Comparison of ENCODE assay signal across 25 cellular contexts in genomic region chr6:158684311-158684710, GRCh38. TPM values are rescaled to one million over a fixed set of nuclear protein-coding genes. Genes with fewer than 3 reads are reported as not detected.
DNase-seq lines count a peak whose midpoint lies in the region; ATAC-seq, FAIRE-seq and TF ChIP-seq lines count a peak whose summit lies in the region.
"Had no signal": no experiment of that assay in that cellular context is flagged by ENCODE, and none has a peak within 500 bp of the region (broad histone marks: within the 10 kb centered on the region; RNA-seq: fewer than 3 reads in every experiment).

No MANE protein-coding gene starts in this region.

- H3K9me3 ChIP-seq in CD8-positive, alpha-beta memory T cell (ENCODE audit: low read length): no peaks in the 10 kb centered on the region
- H3K9me3 ChIP-seq in colonic mucosa (no peaks in the 10 kb centered on the region), kidney (ENCODE audit: control insufficient read depth in 1 of 2, low read length in 2 of 2) (no peaks in the 10 kb centered on the region)
- H3K9me3 ChIP-seq: heart left ventricle, left ventricle myocardium inferior, tibial artery had no signal

- FAIRE-seq in kidney (lab: Jason Lieb, UNC): no peak
- FAIRE-seq: astrocyte, GM12892, K562 had no signal

- POLR2A ChIA-PET in CD8-positive, alpha-beta memory T cell (lab: Charles Lee): no interaction called here

- H3K4me3 Mint-ChIP-seq in T-helper 2 cell treated with Interferon-gamma antibody and Interleukin-4, amounts not matched to agents 5 μg/mL and 100 μg/mL, for 36 hours: no peak overlapping the region
- H3K4me3 Mint-ChIP-seq in CD8-positive, alpha-beta memory T cell: peak overlapping the region in 1 of 7 donors; percentile 25

- CTCF ChIA-PET in CD8-positive, alpha-beta memory T cell (lab: Charles Lee): interaction anchor here (0.9 to 1.7 kb wide), 2 partner anchors 24 to 41 kb away, joined by 3 to 4 read pairs; no protein-coding TSS in a partner anchor

- peak; percentile 25 for ATAC-seq in omental fat pad (ENCODE audit: low FRiP score)
- ATAC-seq: HCT116, heart left ventricle, K562, SK-N-SH treated with all-trans-retinoic acid at 6 μM for 48 hours had no signal

- H3K4me1 Mint-ChIP-seq in T-helper 2 cell treated with Interferon-gamma antibody and Interleukin-4, amounts not matched to agents 5 μg/mL and 100 μg/mL, for 36 hours (ENCODE audit: low read depth): peaks cover 41% of the 10 kb centered on the region
- H3K4me1 Mint-ChIP-seq in CD8-positive, alpha-beta memory T cell: peaks cover 36 to 71% (median 60%) of the 10 kb centered on the region in 3 donors

- H3K27ac Mint-ChIP-seq in T-helper 2 cell treated with Interferon-gamma antibody and Interleukin-4, amounts not matched to agents 5 μg/mL and 100 μg/mL, for 36 hours: peak overlapping the region; percentile 24
- peak overlapping the region; percentile 36 to 99 (median 75) for H3K27ac Mint-ChIP-seq in CD8-positive, alpha-beta memory T cell

- no peaks in the 10 kb centered on the region for H3K27me3 ChIP-seq in CD8-positive, alpha-beta memory T cell (ENCODE audit: insufficient read depth, low read length, poor library complexity, severe bottlenecking)
- no peaks in the 10 kb centered on the region for H3K27me3 ChIP-seq in colonic mucosa
- H3K27me3 ChIP-seq: heart left ventricle, tibial artery had no signal

- H3K9ac ChIP-seq in colonic mucosa (ENCODE audit: low read depth in 2 of 2, low read length in 2 of 2): no peak overlapping the region
- H3K9ac ChIP-seq in kidney (ENCODE audit: low read length in 2 of 2): no peak overlapping the region

- H3K4me3 ChIP-seq in CD8-positive, alpha-beta memory T cell (ENCODE audit: low read length): no peak overlapping the region
- no peak overlapping the region for H3K4me3 ChIP-seq in colonic mucosa
- no peak overlapping the region for H3K4me3 ChIP-seq in kidney (ENCODE audit: low read length in 2 of 2)
- H3K4me3 ChIP-seq: heart left ventricle, K562, left ventricle myocardium inferior, skin epidermis, tibial artery had no signal

- H3K9me3 Mint-ChIP-seq in T-helper 2 cell treated with Interferon-gamma antibody and Interleukin-4, amounts not matched to agents 5 μg/mL and 100 μg/mL, for 36 hours: no peaks in the 10 kb centered on the region
- H3K9me3 Mint-ChIP-seq in CD8-positive, alpha-beta memory T cell: no peaks in the 10 kb centered on the region

- no peaks in the 10 kb centered on the region for H3K27me3 Mint-ChIP-seq in T-helper 2 cell treated with Interferon-gamma antibody and Interleukin-4, amounts not matched to agents 5 μg/mL and 100 μg/mL, for 36 hours (ENCODE audit: low read depth)
- no peaks in the 10 kb centered on the region for H3K27me3 Mint-ChIP-seq in CD8-positive, alpha-beta memory T cell

- TF ChIP-seq CTCF in colonic mucosa (IDR thresholded peaks at IDR 0.05): no peak
- TF ChIP-seq CTCF in omental fat pad (IDR thresholded peaks at IDR 0.05): no peak
- TF ChIP-seq CTCF in kidney (IDR thresholded peaks at IDR 0.05; ENCODE audit: borderline replicate concordance, extremely low read depth, insufficient read depth): no peak

- H3K36me3 ChIP-seq in CD8-positive, alpha-beta memory T cell (ENCODE audit: insufficient read depth, low read length): peaks cover 10% of the 10 kb centered on the region
- H3K36me3 ChIP-seq in colonic mucosa: no peaks in the 10 kb centered on the region
- no peaks in the 10 kb centered on the region for H3K36me3 ChIP-seq in kidney (ENCODE audit: control insufficient read depth in 1 of 2, insufficient read depth in 2 of 2, low read length in 2 of 2)
- H3K36me3 ChIP-seq: left ventricle myocardium inferior, tibial artery had no signal

- peaks cover 62% of the 10 kb centered on the region for H3K36me3 Mint-ChIP-seq in T-helper 2 cell treated with Interferon-gamma antibody and Interleukin-4, amounts not matched to agents 5 μg/mL and 100 μg/mL, for 36 hours (ENCODE audit: low read depth)
- peaks cover 6 to 73% (median 15%) of the 10 kb centered on the region in 3 donors for H3K36me3 Mint-ChIP-seq in CD8-positive, alpha-beta memory T cell

- peaks cover 40% of the 10 kb centered on the region for H3K4me1 ChIP-seq in CD8-positive, alpha-beta memory T cell (ENCODE audit: insufficient read depth, low read length)
- H3K4me1 ChIP-seq in colonic mucosa (no peaks in the 10 kb centered on the region), kidney (ENCODE audit: control insufficient read depth in 1 of 2, insufficient read depth in 1 of 2, low read depth in 1 of 2, low read length in 2 of 2) (peaks cover 0 to 6% of the 10 kb centered on the region in 2 donors)
- H3K4me1 ChIP-seq: left ventricle myocardium inferior had no signal

- no peak overlapping the region for H3K27ac ChIP-seq in CD8-positive, alpha-beta memory T cell (ENCODE audit: low read depth, low read length)
- no peak overlapping the region for H3K27ac ChIP-seq in colonic mucosa
- H3K27ac ChIP-seq in kidney (ENCODE audit: low read depth in 2 of 2, low read length in 2 of 2): no peak overlapping the region
- H3K27ac ChIP-seq: epithelial cell of prostate, heart left ventricle, left ventricle myocardium inferior, skin epidermis, tibial artery had no signal

- no peak for DNase-seq in T-helper 2 cell treated with Interferon-gamma antibody and Interleukin-4, amounts not matched to agents 5 μg/mL and 100 μg/mL, for 36 hours (ENCODE audit: low spot score)
- no peak for DNase-seq in T-helper 2 cell
- DNase-seq in CD8-positive, alpha-beta memory T cell: peak in 1 of 5 donors; percentile 34
- DNase-seq in colonic mucosa: peak; percentile 10
- DNase-seq in omental fat pad (ENCODE audit: low spot score): no peak
- no peak for DNase-seq in kidney
- no peak for DNase-seq in NCI-H446 (lab: John Stamatoyannopoulos, UW)
- DNase-seq in NCI-H1092 (lab: John Stamatoyannopoulos, UW): no peak
- DNase-seq: activated CD4-positive, CD25-positive, alpha-beta regulatory T cell treated with anti-CD3 and anti-CD28 coated beads, Interleukin-2, amount 50 U/mL, for 72 hours; AML-193; heart left ventricle; left ventricle myocardium inferior; MM.1S; NCI-H1436 treated with DMSO at 0.1 percent for 48 hours; NCI-H2171; NCI-H526 treated with DMSO at 0.1 percent for 48 hours; stimulated activated CD4-positive, alpha-beta T cell treated with anti-CD3 and anti-CD28 coated beads, Interleukin-1b, Interleukin-23, amount 100 ng/mL, for 48 hours had no signal

- intact Hi-C loops in colonic mucosa (cut with DNase I): no loop called here
- intact Hi-C loops in kidney (cut with DNase I): no loop called here

RNA-seq across cellular contexts. Expression of gene SYTL3, which starts 34.5 kb away (rescaled TPM):
- total RNA-seq in CD8-positive, alpha-beta memory T cell: 100 to 1,000 TPM in 1 of 2 experiments, 10 to 100 TPM in 1; 96.6 to 102 TPM
- polyA plus RNA-seq in CD8-positive, alpha-beta memory T cell: 19.5 TPM
- total RNA-seq in colonic mucosa (1 to 10 TPM; 1.1 to 3.1 TPM), omental fat pad (10 to 100 TPM in 1 of 4 donors, 1 to 10 TPM in 3; 5.3 to 16.3 (median 6.8) TPM), kidney (16.0 TPM)
- 3.1 TPM for polyA plus RNA-seq in kidney (ENCODE audit: insufficient read depth, low read depth, low replicate concordance)

RNA-seq across cellular contexts. Expression of gene DYNLT1, which starts 39.8 kb away (rescaled TPM):
- 100 to 1,000 TPM in 1 of 2 experiments, 10 to 100 TPM in 1; 94.8 to 103 TPM for total RNA-seq in CD8-positive, alpha-beta memory T cell
- polyA plus RNA-seq in CD8-positive, alpha-beta memory T cell: 83.2 TPM
- 100 to 1,000 TPM; 140 to 166 TPM for total RNA-seq in colonic mucosa
- total RNA-seq in omental fat pad: 10 to 100 TPM; 43.8 to 70.4 (median 60.7) TPM
- total RNA-seq in kidney: 145 TPM
- polyA plus RNA-seq in kidney (ENCODE audit: insufficient read depth, low read depth, low replicate concordance): 406 TPM
